1 cellular context compared by ENCODE assay signal in the genomic region with DNA sequence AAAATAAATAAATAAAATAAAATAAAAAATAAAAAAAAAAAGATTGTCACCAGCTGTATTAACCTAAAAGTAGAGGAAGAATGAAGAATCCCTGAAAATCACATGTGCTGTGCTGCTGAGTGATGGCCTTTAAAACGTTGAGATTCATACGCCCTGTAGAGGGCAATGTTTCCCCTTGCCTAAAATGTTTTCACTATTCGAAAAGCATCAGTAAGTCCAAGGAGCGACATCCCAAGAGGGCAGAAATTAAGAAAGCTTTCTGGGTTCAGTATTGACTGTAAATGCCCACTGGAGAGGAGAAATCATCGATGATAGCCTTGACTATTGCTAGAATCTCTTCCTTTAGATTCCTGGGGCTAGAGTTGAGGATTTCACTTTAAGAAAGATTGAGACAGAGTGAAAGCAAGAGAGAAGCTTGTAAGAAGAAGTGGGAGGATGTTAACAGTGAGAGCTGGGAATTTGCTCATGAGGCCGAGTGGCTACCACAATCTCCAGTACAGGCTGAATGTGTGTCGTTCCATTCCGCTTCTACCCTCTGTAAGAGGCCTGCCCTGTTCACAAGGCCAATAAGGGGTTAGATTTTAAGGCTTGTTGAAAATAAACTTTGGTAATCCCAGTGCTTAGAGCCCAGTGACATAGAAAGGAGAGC.
TF ChIP-seq lines count a peak whose summit lies in the region.

No MANE protein-coding gene starts in this region.

TF ChIP-seq in HCT116, 20 proteins besides CTCF, POLR2A, EP300 and RAD21 (continued from another document):
- no peak for TF ChIP-seq SP1 (IDR thresholded peaks at IDR 0.05; ENCODE audit: low read depth)
- TF ChIP-seq SIN3A (IDR thresholded peaks at IDR 0.05; ENCODE audit: low read depth) = no peak
- no peak for TF ChIP-seq ELF1 (IDR thresholded peaks at IDR 0.05; ENCODE audit: borderline replicate concordance, low read depth)
- TF ChIP-seq CBX3 (IDR thresholded peaks at IDR 0.05; ENCODE audit: low read depth) = no peak
